12 cellular contexts compared by ENCODE assay signal in the genomic region with DNA sequence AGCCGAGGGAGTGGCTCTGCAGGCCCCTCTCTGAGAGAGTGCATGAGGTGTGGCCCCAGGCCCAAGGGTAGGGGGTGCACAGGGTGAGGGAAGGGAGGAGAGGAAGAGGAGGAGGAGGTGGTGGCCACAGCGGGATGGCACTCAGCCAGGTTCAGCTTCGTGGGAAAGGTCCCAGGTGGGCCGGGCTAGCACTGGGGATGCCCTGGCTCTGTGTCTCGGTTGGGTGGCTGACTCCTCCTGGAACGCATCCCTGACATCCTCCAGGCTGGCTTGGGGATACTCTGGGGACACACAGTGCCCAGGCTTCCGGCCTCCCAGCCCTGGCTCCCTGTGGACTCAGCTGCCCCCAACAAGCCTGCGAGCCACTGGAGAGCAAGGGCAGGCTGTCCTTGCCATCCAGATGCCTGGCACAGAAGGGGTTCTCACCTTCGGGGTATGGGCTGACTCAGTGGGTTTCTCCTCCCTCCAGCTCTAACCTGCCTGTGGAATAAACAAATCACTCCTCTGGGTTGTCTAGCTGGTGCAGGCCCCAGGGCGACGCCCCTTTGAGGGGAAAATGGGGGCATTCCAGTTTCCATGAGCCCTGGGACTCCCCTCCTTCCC. TPM values are rescaled to one million over a fixed set of nuclear protein-coding genes. Genes with fewer than 3 reads are reported as not detected.
DNase-seq lines count a peak whose midpoint lies in the region; ATAC-seq and TF ChIP-seq lines count a peak whose summit lies in the region.
"Had no signal": no experiment of that assay in that cellular context is flagged by ENCODE, and none has a peak within 500 bp of the region (broad histone marks: within the 10 kb centered on the region; RNA-seq: fewer than 3 reads in every experiment).

No MANE protein-coding gene starts in this region.

- no peak for TF ChIP-seq CTCF in GM20000 (IDR thresholded peaks at IDR 0.05; ENCODE audit: extremely low read depth, missing control alignments)

- H3K9me3 ChIP-seq in effector memory CD4-positive, alpha-beta T cell (ENCODE audit: control insufficient read depth, low read length): no peaks in the 10 kb centered on the region

- DNase-seq in GM20000 (ENCODE audit: low spot score): peak; percentile 6
- peak; percentile 62 for DNase-seq in activated CD4-positive, alpha-beta T cell treated with anti-CD3 and anti-CD28 coated beads for 48 hours
- peak; percentile 45 to 46 (median 46) for DNase-seq in effector memory CD4-positive, alpha-beta T cell
- peak; percentile 55 for DNase-seq in stimulated activated CD4-positive, alpha-beta T cell treated with anti-CD3 and anti-CD28 coated beads, Interleukin-2, amount 100 ng/mL, for 4 hours (ENCODE audit: low read depth)
- DNase-seq in cerebellum (ENCODE audit: low spot score): no peak
- DNase-seq in NCI-H2171 (lab: John Stamatoyannopoulos, UW): no peak
- DNase-seq: anterior cingulate cortex had no signal

- peak overlapping the region; percentile 75 for H3K4me3 ChIP-seq in effector memory CD4-positive, alpha-beta T cell (ENCODE audit: insufficient read depth, low read depth, low read length, poor library complexity, severe bottlenecking)

- no peaks in the 10 kb centered on the region for H3K27me3 ChIP-seq in effector memory CD4-positive, alpha-beta T cell (replicated peaks; ENCODE audit: control insufficient read depth, insufficient read depth, low read length, poor library complexity, severe bottlenecking)

- peaks cover 76% of the 10 kb centered on the region for H3K4me1 ChIP-seq in effector memory CD4-positive, alpha-beta T cell (ENCODE audit: control insufficient read depth, insufficient read depth, low read length, poor library complexity, severe bottlenecking)

- ATAC-seq in GM21515 (IDR thresholded peaks at IDR 0.05; ENCODE audit: unreplicated experiment) (no peak), GM21723 (IDR thresholded peaks at IDR 0.05; ENCODE audit: unreplicated experiment) (no peak)

- H3K36me3 ChIP-seq in effector memory CD4-positive, alpha-beta T cell (ENCODE audit: control insufficient read depth, insufficient read depth, low read length): peaks cover 6% of the 10 kb centered on the region

- H3K27ac ChIP-seq in effector memory CD4-positive, alpha-beta T cell (ENCODE audit: insufficient read depth, low read length, poor library complexity, severe bottlenecking): peak overlapping the region; percentile 98

RNA-seq across cellular contexts. Expression of gene ZAP70, which starts 0.6 kb away (rescaled TPM):
- total RNA-seq in cerebellum: 0.45 TPM
- total RNA-seq: fibroblast of lung, H1, renal cortical epithelial cell had no signal

RNA-seq across cellular contexts. Expression of gene C2orf92, which starts 43.3 kb away (rescaled TPM):
- 15.7 TPM for total RNA-seq in cerebellum

RNA-seq across cellular contexts. Expression of gene ACTR1B, which starts 49.0 kb away (rescaled TPM):
- 28.6 TPM for total RNA-seq in cerebellum

Comparison
In these comparisons a context has a peak if more than half of its experiments do, and no peak if none do; other contexts are left out.
1. DNase-seq: peak in GM20000 (single experiment), activated CD4-positive, alpha-beta T cell treated with anti-CD3 and anti-CD28 coated beads for 48 hours (single experiment), effector memory CD4-positive, alpha-beta T cell (3 of 3) and stimulated activated CD4-positive, alpha-beta T cell treated with anti-CD3 and anti-CD28 coated beads, Interleukin-2, amount 100 ng/mL, for 4 hours (single experiment); none in cerebellum (single experiment) and NCI-H2171 (single experiment).